8 cellular contexts compared by ENCODE assay signal in the genomic region with DNA sequence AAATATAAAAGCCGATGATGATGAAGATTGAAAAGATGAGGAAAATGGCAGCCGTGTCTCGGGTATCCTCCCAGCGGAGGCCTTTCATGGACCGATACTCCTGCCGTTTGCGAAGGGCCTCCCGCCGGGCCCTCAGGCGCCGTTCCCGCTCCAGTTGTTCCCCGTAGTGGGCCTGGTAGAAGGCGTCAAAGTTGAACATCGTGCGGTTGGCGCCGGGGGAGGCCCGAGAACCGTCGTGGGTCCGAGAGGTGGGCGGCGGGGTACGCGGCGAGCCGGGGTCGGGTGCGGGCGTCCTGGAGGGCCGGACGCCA. TPM values are rescaled to one million over a fixed set of nuclear protein-coding genes. Genes with fewer than 3 reads are reported as not detected.
DNase-seq lines count a peak whose midpoint lies in the region; ATAC-seq, FAIRE-seq and TF ChIP-seq lines count a peak whose summit lies in the region.

No MANE protein-coding gene starts in this region.

- POLR2A ChIA-PET in BJ (lab: Charles Lee): no interaction called here

- H2AFZ ChIP-seq in astrocyte (ENCODE audit: low read depth, low read length): peak overlapping the region; percentile 97

- peaks cover 5% of the 10 kb centered on the region for H3K36me3 ChIP-seq in BJ (ENCODE audit: control insufficient read depth, insufficient read depth, low read length)
- H3K36me3 ChIP-seq in astrocyte (ENCODE audit: insufficient read depth, low read length): peaks cover 4% of the 10 kb centered on the region
- H3K36me3 ChIP-seq in right lobe of liver: peaks cover 0 to 6% (median 2%) of the 10 kb centered on the region in 4 donors
- peaks cover 9 to 24% (median 17%) of the 10 kb centered on the region in 4 donors for H3K36me3 ChIP-seq in upper lobe of left lung

- peak overlapping the region; percentile 92 for H3K27ac ChIP-seq in astrocyte (ENCODE audit: low read depth, low read length)
- H3K27ac ChIP-seq in right lobe of liver: peak overlapping the region; percentile 25 to 73 (median 31)
- peak overlapping the region; percentile 84 to 90 (median 86) for H3K27ac ChIP-seq in upper lobe of left lung

- FAIRE-seq in astrocyte (lab: Jason Lieb, UNC): no peak

- peak overlapping the region; percentile 85 for H3K27ac Mint-ChIP-seq in astrocyte (ENCODE audit: unreplicated experiment)

- no peak for TF ChIP-seq POLR2A in right lobe of liver (IDR thresholded peaks at IDR 0.05)
- no peak for TF ChIP-seq POLR2A in upper lobe of left lung (IDR thresholded peaks at IDR 0.05)

- H3K4me3 Mint-ChIP-seq in astrocyte (ENCODE audit: unreplicated experiment): peak overlapping the region; percentile 98

- no peaks in the 10 kb centered on the region for H3K27me3 Mint-ChIP-seq in astrocyte (ENCODE audit: low read depth, unreplicated experiment)

- CTCF ChIA-PET in BJ (lab: Yijun Ruan, JAX): no interaction called here

- peak; percentile 1 for ATAC-seq in HG02642 (IDR thresholded peaks at IDR 0.05; ENCODE audit: poor library complexity, unreplicated experiment)
- ATAC-seq in right lobe of liver: peak in 1 of 4 donors; percentile 3
- ATAC-seq in upper lobe of left lung (ENCODE audit: low FRiP score in 2 of 2): peak in 1 of 2 donors; percentile 1
- ATAC-seq in GM19035 (IDR thresholded peaks at IDR 0.05; ENCODE audit: unreplicated experiment): no peak

- H4K20me1 ChIP-seq in astrocyte (ENCODE audit: insufficient read depth, low read length): peaks cover 61% of the 10 kb centered on the region

- peak overlapping the region; percentile 85 for H3K4me3 ChIP-seq in BJ (ENCODE audit: low read depth, low read length)
- peak overlapping the region; percentile 97 for H3K4me3 ChIP-seq in astrocyte (ENCODE audit: insufficient read depth, low read depth, low read length)
- peak overlapping the region; percentile 71 to 99 (median 74) for H3K4me3 ChIP-seq in right lobe of liver
- peak overlapping the region; percentile 84 to 99 (median 88) for H3K4me3 ChIP-seq in upper lobe of left lung

- peaks cover 19% of the 10 kb centered on the region for H3K36me3 Mint-ChIP-seq in astrocyte (ENCODE audit: low read depth, unreplicated experiment)

- no peak for TF ChIP-seq EP300 in upper lobe of left lung (IDR thresholded peaks at IDR 0.05)

- H3K9ac ChIP-seq in astrocyte (ENCODE audit: low read length): peak overlapping the region; percentile 95

- 0% methylated on average over 6 of the region's 33 CpGs for WGBS in right lobe of liver (ENCODE audit: insufficient coverage, low coverage, low lambda C conversion rate, missing lambda C conversion rate)
- 0 to 2% methylated on average over 7 to 32 of the region's 33 CpGs for WGBS in upper lobe of left lung, 2 donors

- H3K27me3 ChIP-seq in BJ (ENCODE audit: control insufficient read depth, insufficient read depth, low read length): no peaks in the 10 kb centered on the region
- no peaks in the 10 kb centered on the region for H3K27me3 ChIP-seq in astrocyte (ENCODE audit: insufficient read depth, low read length)
- H3K27me3 ChIP-seq in right lobe of liver: no peaks in the 10 kb centered on the region
- no peaks in the 10 kb centered on the region for H3K27me3 ChIP-seq in upper lobe of left lung

- intact Hi-C loops in right lobe of liver (cut with DNase I): no loop called here

- H3K4me1 Mint-ChIP-seq in astrocyte (ENCODE audit: low read depth, unreplicated experiment): peaks cover 18% of the 10 kb centered on the region

- DNase-seq in BJ (ENCODE audit: low read depth) (no peak), astrocyte (ENCODE audit: low read depth) (no peak), right lobe of liver (no peak), upper lobe of left lung (no peak), NCI-H2029 treated with DMSO at 0.1 percent for 48 hours (lab: John Stamatoyannopoulos, UW) (no peak), ecto neural progenitor cell (ENCODE audit: low spot score) (no peak)

- no peaks in the 10 kb centered on the region for H3K9me3 Mint-ChIP-seq in astrocyte (ENCODE audit: unreplicated experiment)

- H3K4me1 ChIP-seq in astrocyte (ENCODE audit: insufficient read depth, low read length) (peaks cover 25% of the 10 kb centered on the region), right lobe of liver (peaks cover 0 to 29% (median 12%) of the 10 kb centered on the region in 4 donors), upper lobe of left lung (peaks cover 28 to 43% (median 36%) of the 10 kb centered on the region in 4 donors)

- H3K9me3 ChIP-seq in astrocyte (ENCODE audit: insufficient read depth, low read depth, low read length) (no peaks in the 10 kb centered on the region), right lobe of liver (no peaks in the 10 kb centered on the region), upper lobe of left lung (no peaks in the 10 kb centered on the region)

- peaks cover 92% of the 10 kb centered on the region for H3K79me2 ChIP-seq in astrocyte (ENCODE audit: insufficient read depth, low read length)

- TF ChIP-seq CTCF in BJ (IDR thresholded peaks at IDR 0.05; ENCODE audit: insufficient read depth, low read depth, low read length) (no peak), astrocyte (IDR thresholded peaks at IDR 0.05; ENCODE audit: insufficient read depth, low read depth, low read length) (no peak), right lobe of liver (IDR thresholded peaks at IDR 0.05) (no peak), upper lobe of left lung (IDR thresholded peaks at IDR 0.05) (no peak)

- H3K4me2 ChIP-seq in astrocyte (ENCODE audit: low read length): peak overlapping the region; percentile 97

RNA-seq across cellular contexts. Expression of gene DNAJC30, which starts 0.6 kb away (rescaled TPM):
- polyA plus RNA-seq in BJ (2011; rRNA removed): 6.4 and 6.9 TPM in 2 replicates
- 5.1 TPM in 2 replicates for polyA minus RNA-seq in BJ (2011; rRNA and poly(A)+ RNA removed)
- 10.5 and 11.0 TPM in 2 replicates for total RNA-seq in astrocyte
- total RNA-seq in right lobe of liver: 1 to 10 TPM; 5.4 to 8.8 (median 7.0) TPM
- 10 to 100 TPM in 4 of 6 donors, 1 to 10 TPM in 2; 6.9 to 13.1 (median 10.3) TPM for total RNA-seq in upper lobe of left lung

RNA-seq across cellular contexts. Expression of gene BUD23, which starts 0.7 kb away (rescaled TPM):
- polyA plus RNA-seq in BJ (2011; rRNA removed): 66.9 and 69.8 TPM in 2 replicates
- polyA minus RNA-seq in BJ (2011; rRNA and poly(A)+ RNA removed): 14.8 and 25.3 TPM in 2 replicates
- total RNA-seq in astrocyte (68.3 and 73.1 TPM in 2 replicates), right lobe of liver (10 to 100 TPM; 24.1 to 35.0 (median 29.2) TPM), upper lobe of left lung (10 to 100 TPM; 19.9 to 52.3 (median 48.8) TPM)

RNA-seq across cellular contexts. Expression of gene VPS37D, which starts 15.1 kb away (rescaled TPM):
- polyA plus RNA-seq in BJ (2011; rRNA removed): 2.2 and 3.3 TPM in 2 replicates
- 1.5 and 1.6 TPM in 2 replicates for polyA minus RNA-seq in BJ (2011; rRNA and poly(A)+ RNA removed)
- total RNA-seq in astrocyte (2.9 and 3.6 TPM in 2 replicates), right lobe of liver (1 to 10 TPM; 1.2 to 3.0 (median 2.2) TPM), upper lobe of left lung (1 to 10 TPM; 1.0 to 4.3 (median 1.5) TPM)

RNA-seq across cellular contexts. Expression of gene STX1A, which starts 36.8 kb away (rescaled TPM):
- 10.7 and 12.2 TPM in 2 replicates for polyA plus RNA-seq in BJ (2011; rRNA removed)
- 7.2 and 8.6 TPM in 2 replicates for polyA minus RNA-seq in BJ (2011; rRNA and poly(A)+ RNA removed)
- total RNA-seq in astrocyte: 15.0 and 19.7 TPM in 2 replicates
- total RNA-seq in right lobe of liver: 1 to 10 TPM; 1.4 to 2.8 (median 1.9) TPM
- 10 to 100 TPM in 2 of 6 donors, 1 to 10 TPM in 4; 4.1 to 16.9 (median 5.9) TPM for total RNA-seq in upper lobe of left lung

RNA-seq across cellular contexts. Expression of gene ABHD11, which starts 55.9 kb away (rescaled TPM):
- polyA plus RNA-seq in BJ (2011; rRNA removed): 11.6 and 16.9 TPM in 2 replicates
- polyA minus RNA-seq in BJ (2011; rRNA and poly(A)+ RNA removed): 8.2 and 9.9 TPM in 2 replicates
- total RNA-seq in astrocyte (9.3 and 10.8 TPM in 2 replicates), right lobe of liver (1 to 10 TPM; 5.6 to 8.4 (median 7.0) TPM), upper lobe of left lung (10 to 100 TPM; 13.6 to 35.3 (median 28.2) TPM)

Comparison
In these comparisons a context has a peak if more than half of its experiments do, and no peak if none do; other contexts are left out.
1. H3K27ac ChIP-seq: peak in every context shown above with its lines; median percentile 92 in astrocyte; 86 in upper lobe of left lung; 31 in right lobe of liver.